ENCODE assay signal across 8 cellular contexts in the genomic region with DNA sequence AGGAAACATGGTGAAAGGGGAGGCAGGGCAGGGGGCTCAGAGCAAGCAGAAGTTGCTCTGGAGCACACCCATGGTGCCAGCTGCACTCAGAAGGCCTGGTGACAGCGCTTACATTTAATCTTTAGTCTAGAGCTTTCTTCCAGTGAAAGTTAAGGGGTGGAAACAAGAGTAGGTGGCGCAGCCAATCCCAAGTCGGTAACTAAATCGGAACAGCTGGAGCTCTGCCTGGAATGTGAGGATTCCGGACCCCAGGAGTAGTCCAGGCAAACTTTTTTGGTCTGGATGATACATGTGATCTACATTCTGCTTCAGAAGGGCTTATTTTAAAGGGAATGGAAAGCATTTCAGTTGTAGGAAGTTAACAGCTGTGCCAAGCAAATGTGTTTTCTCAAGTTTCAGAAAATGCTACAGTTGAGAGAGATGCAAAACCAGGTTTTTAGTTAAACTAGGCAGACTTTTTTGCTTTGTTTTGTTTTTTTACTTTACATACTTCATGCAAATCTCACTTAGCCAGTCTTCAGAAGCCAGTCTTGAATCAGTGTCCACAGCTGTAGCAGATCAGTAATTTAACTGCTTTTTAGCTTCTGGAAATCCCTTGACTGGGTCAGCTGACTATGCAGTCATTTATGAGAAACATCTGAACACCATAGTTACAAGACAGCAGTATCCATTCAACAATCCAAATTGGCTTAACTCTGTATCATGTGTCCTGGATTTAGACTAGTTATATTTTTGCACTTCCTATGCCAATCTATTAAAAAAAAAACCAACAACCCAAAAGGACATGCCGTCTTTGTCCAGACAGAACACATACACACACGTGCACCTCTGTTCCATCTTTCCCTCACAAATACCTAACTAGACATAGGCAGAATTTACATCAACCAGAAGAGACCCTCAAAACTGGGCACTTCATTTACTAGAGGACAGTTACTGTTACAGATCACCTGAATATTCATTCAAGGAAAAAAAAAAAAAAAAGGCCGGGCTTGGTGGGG. TPM values are rescaled to one million over a fixed set of nuclear protein-coding genes. Genes with fewer than 3 reads are reported as not detected.
A peak's percentile ranks its signal among the peaks of the same experiment; 100 is the strongest.
DNase-seq lines count a peak whose midpoint lies in the region; ATAC-seq lines count a peak whose summit lies in the region.

No MANE protein-coding gene starts in this region.

- H3K9ac ChIP-seq in adipocyte (ENCODE audit: low read length) (peak overlapping the region; percentile 88), rectal smooth muscle tissue (ENCODE audit: low read length) (no peak overlapping the region)

- H3K36me3 ChIP-seq in adipocyte (ENCODE audit: control insufficient read depth, insufficient read depth, low read length, severe bottlenecking) = peaks cover 17% of the 10 kb centered on the region
- H3K36me3 ChIP-seq in rectal smooth muscle tissue (ENCODE audit: control insufficient read depth, insufficient read depth, low read length) = no peaks in the 10 kb centered on the region

- H3K27ac ChIP-seq in rectal smooth muscle tissue (ENCODE audit: low read depth, low read length) = peak overlapping the region; percentile 92

- H3K27me3 ChIP-seq in adipocyte (replicated peaks; ENCODE audit: control insufficient read depth, insufficient read depth, low read length) (no peaks in the 10 kb centered on the region), rectal smooth muscle tissue (ENCODE audit: control insufficient read depth, insufficient read depth, low read length) (no peaks in the 10 kb centered on the region)

- DNase-seq in adipocyte (ENCODE audit: low read depth) (peak; percentile 96), left ventricle myocardium superior (peak; percentile 76), NOMO-1 treated with dmso at 0.1 percent for 144 hours (lab: John Stamatoyannopoulos, UW; ENCODE audit: unreplicated experiment) (no peak), NCI-H1105 treated with DMSO at 0.1 percent for 48 hours (lab: John Stamatoyannopoulos, UW) (no peak)
- DNase-seq in activated CD4-positive, CD25-positive, alpha-beta regulatory T cell (lab: John Stamatoyannopoulos, UW) = no peak

- H3K4me1 ChIP-seq in adipocyte (ENCODE audit: control insufficient read depth, insufficient read depth, low read length) (peaks cover 56% of the 10 kb centered on the region), rectal smooth muscle tissue (ENCODE audit: control insufficient read depth, insufficient read depth, low read length) (peaks cover 8% of the 10 kb centered on the region)

- ATAC-seq in GM18511 (IDR thresholded peaks at IDR 0.05; ENCODE audit: unreplicated experiment) = peak; percentile 64
- peak; percentile 52 for ATAC-seq in HG02885 (IDR thresholded peaks at IDR 0.05; ENCODE audit: poor library complexity, unreplicated experiment)
- ATAC-seq in left ventricle myocardium superior = peak; percentile 94

- H3K4me3 ChIP-seq in adipocyte (ENCODE audit: low read length) = peak overlapping the region; percentile 83
- peak overlapping the region; percentile 57 for H3K4me3 ChIP-seq in rectal smooth muscle tissue (ENCODE audit: low read length)

- intact Hi-C loops in left ventricle myocardium superior (cut with micrococcal nuclease) = no loop called here

- no peaks in the 10 kb centered on the region for H3K9me3 ChIP-seq in adipocyte (ENCODE audit: control insufficient read depth, low read length)

RNA-seq across cellular contexts. Expression of a gene that starts 33.2 kb away (rescaled TPM):
- total RNA-seq in left ventricle myocardium superior = 558 TPM

RNA-seq across cellular contexts. Expression of a gene that starts 37.7 kb away (rescaled TPM):
- total RNA-seq in left ventricle myocardium superior = 23.8 TPM

Comparison
In these comparisons a context has a peak if more than half of its experiments do, and no peak if none do; other contexts are left out.
1. DNase-seq: peak in adipocyte (single experiment) and left ventricle myocardium superior (single experiment); none in activated CD4-positive, CD25-positive, alpha-beta regulatory T cell (0 of 4), NOMO-1 treated with dmso at 0.1 percent for 144 hours (single experiment) and NCI-H1105 treated with DMSO at 0.1 percent for 48 hours (single experiment).
2. Peak in every context shown above with its lines, with median percentiles within 50 percentile points of each other: ATAC-seq.